Comparison of ENCODE assay signal across 9 cellular contexts in genomic region chr13:40517486-40518311, GRCh38.
A peak's percentile ranks its signal among the peaks of the same experiment; 100 is the strongest.
DNase-seq lines count a peak whose midpoint lies in the region; ATAC-seq lines count a peak whose summit lies in the region.
"Had no signal": no experiment of that assay in that cellular context is flagged by ENCODE, and none has a peak within 500 bp of the region (broad histone marks: within the 10 kb centered on the region; RNA-seq: fewer than 3 reads in every experiment).

No MANE protein-coding gene starts in this region.

- H3K27me3 ChIP-seq in CD4-positive, CD25-positive, alpha-beta regulatory T cell (ENCODE audit: control insufficient read depth, insufficient read depth, low read length) = no peaks in the 10 kb centered on the region

- H3K36me3 Mint-ChIP-seq in CD4-positive, CD25-positive, alpha-beta regulatory T cell = no peaks in the 10 kb centered on the region
- peaks cover 4% of the 10 kb centered on the region for H3K36me3 Mint-ChIP-seq in activated T-cell treated with anti-CD3 and anti-CD28 coated beads, Interleukin-2, amount 50 U/mL, for 4 hours (ENCODE audit: insufficient read depth)

- peak overlapping the region in 2 of 3 donors; percentile 61 to 72 for H3K27ac Mint-ChIP-seq in CD4-positive, CD25-positive, alpha-beta regulatory T cell

- no peaks in the 10 kb centered on the region for H3K36me3 ChIP-seq in CD4-positive, CD25-positive, alpha-beta regulatory T cell (ENCODE audit: control insufficient read depth, insufficient read depth, low read length)

- no peak overlapping the region for H3K27ac ChIP-seq in CD4-positive, CD25-positive, alpha-beta regulatory T cell (ENCODE audit: insufficient read depth, low read length, poor library complexity, severe bottlenecking)

- H3K4me3 Mint-ChIP-seq in CD4-positive, CD25-positive, alpha-beta regulatory T cell = peak overlapping the region in 3 of 4 donors; percentile 7 to 46 (median 10)
- H3K4me3 Mint-ChIP-seq in activated T-cell treated with anti-CD3 and anti-CD28 coated beads, Interleukin-2, amount 50 U/mL, for 4 hours = peak overlapping the region; percentile 66

- ATAC-seq in CD4-positive, CD25-positive, alpha-beta regulatory T cell (ENCODE audit: low read depth in 2 of 2) = no peak
- ATAC-seq in GM18907 (IDR thresholded peaks at IDR 0.05; ENCODE audit: unreplicated experiment) (peak; percentile 83), HG02840 (IDR thresholded peaks at IDR 0.05; ENCODE audit: low FRiP score, unreplicated experiment) (peak; percentile 82)
- peak; percentile 63 to 68 for ATAC-seq in activated T-cell treated with anti-CD3 and anti-CD28 coated beads, Interleukin-2, amount 50 U/mL, for 4 hours

- no peaks in the 10 kb centered on the region for H3K27me3 Mint-ChIP-seq in CD4-positive, CD25-positive, alpha-beta regulatory T cell
- no peaks in the 10 kb centered on the region for H3K27me3 Mint-ChIP-seq in activated T-cell treated with anti-CD3 and anti-CD28 coated beads, Interleukin-2, amount 50 U/mL, for 4 hours (ENCODE audit: low read depth)

- H3K9me3 ChIP-seq in CD4-positive, CD25-positive, alpha-beta regulatory T cell (ENCODE audit: control insufficient read depth in 2 of 2, low read length in 2 of 2) = no peaks in the 10 kb centered on the region

- H3K4me1 Mint-ChIP-seq in CD4-positive, CD25-positive, alpha-beta regulatory T cell = peaks cover 25 to 60% (median 37%) of the 10 kb centered on the region in 4 donors
- peaks cover 69% of the 10 kb centered on the region for H3K4me1 Mint-ChIP-seq in activated T-cell treated with anti-CD3 and anti-CD28 coated beads, Interleukin-2, amount 50 U/mL, for 4 hours (ENCODE audit: low read depth)

- peaks cover 17% of the 10 kb centered on the region for H3K4me1 ChIP-seq in CD4-positive, CD25-positive, alpha-beta regulatory T cell (ENCODE audit: control insufficient read depth, insufficient read depth, low read length, poor library complexity, severe bottlenecking)

- peaks cover 0 to 4% (median 0%) of the 10 kb centered on the region in 7 donors for H3K9me3 Mint-ChIP-seq in CD4-positive, CD25-positive, alpha-beta regulatory T cell
- no peaks in the 10 kb centered on the region for H3K9me3 Mint-ChIP-seq in activated T-cell treated with anti-CD3 and anti-CD28 coated beads, Interleukin-2, amount 50 U/mL, for 4 hours

- no peak overlapping the region for H3K4me3 ChIP-seq in CD4-positive, CD25-positive, alpha-beta regulatory T cell (ENCODE audit: low read depth, low read length)

- peak in 1 of 3 donors; percentile 21 for DNase-seq in CD4-positive, CD25-positive, alpha-beta regulatory T cell
- DNase-seq in activated T-cell treated with anti-CD3 and anti-CD28 coated beads, Interleukin-2, amount 50 U/mL, for 4 hours = no peak
- DNase-seq in iPS-NIHi7 (ENCODE audit: extremely low spot score) (no peak), hypothalamus (lab: John Stamatoyannopoulos, UW) (no peak), COLO829 (ENCODE audit: low spot score) (no peak), hippocampal formation (lab: John Stamatoyannopoulos, UW) (no peak)
- DNase-seq: caudate nucleus had no signal

Comparison
In these comparisons a context has a peak if more than half of its experiments do, and no peak if none do; other contexts are left out.
1. ATAC-seq: peak in GM18907 (single experiment), HG02840 (single experiment) and activated T-cell treated with anti-CD3 and anti-CD28 coated beads, Interleukin-2, amount 50 U/mL, for 4 hours (2 of 2); none in CD4-positive, CD25-positive, alpha-beta regulatory T cell (0 of 2).